In the genomic region with DNA sequence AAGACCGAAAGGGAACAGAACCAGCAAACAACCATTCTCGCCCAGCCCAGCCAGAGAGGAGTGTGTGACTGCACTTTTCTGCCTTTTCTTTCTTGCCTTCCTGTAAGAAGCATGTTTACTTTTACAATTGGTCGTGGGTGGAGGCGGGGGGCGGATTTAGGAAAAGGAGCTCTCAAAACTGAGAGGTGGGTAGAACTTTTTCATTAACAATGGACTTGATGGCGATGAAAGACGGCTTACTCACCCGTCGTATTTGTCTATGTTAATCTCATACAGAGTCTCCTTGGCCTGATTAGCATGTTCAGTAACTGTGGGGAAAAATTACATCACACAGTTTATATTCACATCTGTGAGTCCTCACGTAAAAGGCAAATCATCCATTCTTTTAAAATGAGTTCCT, we compare ENCODE assay signal across 26 cellular contexts. TPM values are rescaled to one million over a fixed set of nuclear protein-coding genes. Genes with fewer than 3 reads are reported as not detected.
DNase-seq lines count a peak whose midpoint lies in the region; ATAC-seq, FAIRE-seq and TF ChIP-seq lines count a peak whose summit lies in the region.
"Had no signal": no experiment of that assay in that cellular context is flagged by ENCODE, and none has a peak within 500 bp of the region (broad histone marks: within the 10 kb centered on the region; RNA-seq: fewer than 3 reads in every experiment).

No MANE protein-coding gene starts in this region.

- no peaks in the 10 kb centered on the region for H3K27me3 ChIP-seq in mesendoderm (ENCODE audit: insufficient read depth, low read length, poor library complexity)
- H3K27me3 ChIP-seq: dorsolateral prefrontal cortex, pancreas had no signal

- TF ChIP-seq POLR2A in GM12891 (IDR thresholded peaks at IDR 0.05; ENCODE audit: low read depth, low read length): no peak

- H3K23ac ChIP-seq in mesendoderm (ENCODE audit: low read length): no peak overlapping the region

- no peaks in the 10 kb centered on the region for H3K27me3 Mint-ChIP-seq in WTC11 (ENCODE audit: low read depth)

- no peak overlapping the region for H3K4me3 Mint-ChIP-seq in WTC11
- H3K4me3 Mint-ChIP-seq: natural killer cell had no signal

- H3K4me1 ChIP-seq in mesendoderm (ENCODE audit: control insufficient read depth, low read depth, low read length): no peaks in the 10 kb centered on the region

- no peaks in the 10 kb centered on the region for H3K9me3 Mint-ChIP-seq in WTC11
- H3K9me3 Mint-ChIP-seq: natural killer cell had no signal

- H3K9ac ChIP-seq in mesendoderm (ENCODE audit: low read length): no peak overlapping the region

- H3K4ac ChIP-seq in mesendoderm (ENCODE audit: low read depth, low read length): no peak overlapping the region

- H3K4me2 ChIP-seq in mesendoderm (ENCODE audit: low read length): no peak overlapping the region

- H3K18ac ChIP-seq in mesendoderm (ENCODE audit: low read length): no peak overlapping the region

- H4K5ac ChIP-seq in mesendoderm (ENCODE audit: low read length): no peak overlapping the region

- TF ChIP-seq CTCF in WTC11 (IDR thresholded peaks at IDR 0.05): no peak

- ATAC-seq in WTC11: no peak
- ATAC-seq: HCT116, left ventricle myocardium superior, natural killer cell, pancreas, right cardiac atrium, Right ventricle myocardium inferior had no signal

- H2AK5ac ChIP-seq in mesendoderm (ENCODE audit: low read length): no peak overlapping the region

- H2BK5ac ChIP-seq in mesendoderm (ENCODE audit: low read length): no peak overlapping the region

- peak; percentile 29 for DNase-seq in activated naive CD4-positive, alpha-beta T cell treated with Interleukin-2 at 50 U/mL for 16 hours
- no peak for DNase-seq in activated naive CD4-positive, alpha-beta T cell treated with anti-CD3 and anti-CD28 coated beads, Interleukin-2, amount 50 U/mL, for 16 hours
- DNase-seq in GM12891 (ENCODE audit: insufficient read length, low spot score) (no peak), WTC11 (ENCODE audit: low spot score) (no peak), mesendoderm (peak; percentile 5), islet precursor cell (no peak), activated gamma-delta T cell treated with Interleukin-2 at 50 U/mL for 16 hours (no peak), NCI-H2107 (lab: John Stamatoyannopoulos, UW) (no peak)
- DNase-seq: amniotic stem cell; central memory CD4-positive, alpha-beta T cell; dorsolateral prefrontal cortex; erythroblast; foreskin melanocyte; left ventricle myocardium superior; midbrain; MV-4-11; natural killer cell; NCI-H1694; NCI-H774; OCI-M1; pancreas; right cardiac atrium; stimulated activated CD4-positive, alpha-beta T cell treated with anti-CD3 and anti-CD28 coated beads, Interleukin-12 subunit alpha, Interleukin-12 subunit beta, amount 100 ng/mL, for 4 hours had no signal

- H3K27ac Mint-ChIP-seq in WTC11: peak overlapping the region; percentile 18; the same call in 1 of the 2 replicates
- H3K27ac Mint-ChIP-seq: natural killer cell had no signal

- peaks cover 4% of the 10 kb centered on the region for H3K36me3 ChIP-seq in mesendoderm (ENCODE audit: control insufficient read depth, insufficient read depth, low read length)

- no peaks in the 10 kb centered on the region for H3K79me1 ChIP-seq in mesendoderm (ENCODE audit: low read length)

- H4K8ac ChIP-seq in mesendoderm (ENCODE audit: low read depth, low read length): no peak overlapping the region

- peaks cover 58% of the 10 kb centered on the region for H3K36me3 Mint-ChIP-seq in WTC11

- no peak overlapping the region for H3K27ac ChIP-seq in mesendoderm (ENCODE audit: low read depth, low read length)
- H3K27ac ChIP-seq: C4-2B, dorsolateral prefrontal cortex, pancreas had no signal

- no peaks in the 10 kb centered on the region for H3K79me2 ChIP-seq in mesendoderm (ENCODE audit: control insufficient read depth, insufficient read depth, low read length)

- no peak overlapping the region for H3K56ac ChIP-seq in mesendoderm (ENCODE audit: low read length)

- H3K4me3 ChIP-seq in mesendoderm (ENCODE audit: low read length): no peak overlapping the region
- H3K4me3 ChIP-seq: dorsolateral prefrontal cortex, pancreas had no signal

- POLR2A ChIA-PET in WTC11 (lab: Charles Lee): no interaction called here

- peak; percentile 5 for FAIRE-seq in GM12891 (lab: Jason Lieb, UNC)
- FAIRE-seq: pancreas had no signal

- no peak overlapping the region for H2BK15ac ChIP-seq in mesendoderm (replicated peaks; ENCODE audit: low read depth)

- CTCF ChIA-PET in WTC11 (lab: Charles Lee): no interaction called here

- WGBS in mesendoderm (ENCODE audit: extremely low coverage, insufficient coverage, low lambda C conversion rate): no CpG with 5 or more reads among the region's 10 CpGs

- H2BK120ac ChIP-seq in mesendoderm (ENCODE audit: low read depth, low read length): no peak overlapping the region

- H3K4me1 Mint-ChIP-seq in WTC11: no peaks in the 10 kb centered on the region
- H3K4me1 Mint-ChIP-seq: natural killer cell had no signal

TF ChIP-seq in GM12891, 5 proteins besides CTCF, POLR2A, EP300 and RAD21:
- TF ChIP-seq POU2F2 (IDR thresholded peaks at IDR 0.05; ENCODE audit: low read depth, low read length): no peak
- TF ChIP-seq TAF1 (IDR thresholded peaks at IDR 0.05; ENCODE audit: low read depth, low read length): no peak
- no peak for TF ChIP-seq POLR2AphosphoS5 (IDR thresholded peaks at IDR 0.05; ENCODE audit: low read depth, low read length)
- no peak for TF ChIP-seq PAX5 (IDR thresholded peaks at IDR 0.05; ENCODE audit: insufficient read depth, low read length, severe bottlenecking)
- no peak for TF ChIP-seq SPI1 (IDR thresholded peaks at IDR 0.05; ENCODE audit: low read depth, low read length)

TF ChIP-seq in WTC11, 78 proteins besides CTCF, POLR2A, EP300 and RAD21:
- TF ChIP-seq FOXP4 (CRISPR knock-in tag; IDR thresholded peaks at IDR 0.05) (no peak), TP53 (CRISPR knock-in tag; IDR thresholded peaks at IDR 0.05) (no peak), ZNF317 (CRISPR knock-in tag; IDR thresholded peaks at IDR 0.05; ENCODE audit: borderline replicate concordance, low read depth) (no peak), CREB1 (CRISPR knock-in tag; IDR thresholded peaks at IDR 0.05) (no peak), MXD4 (CRISPR knock-in tag; IDR thresholded peaks at IDR 0.05; ENCODE audit: borderline replicate concordance) (no peak), HMGXB4 (CRISPR knock-in tag; IDR thresholded peaks at IDR 0.05) (no peak)

RNA-seq across cellular contexts. Expression of gene CERK, which starts 27.2 kb away (rescaled TPM):
- polyA plus RNA-seq in GM12891 (2012; ENCODE audit: low read depth, missing spikeins): 19.5 TPM
- total RNA-seq in WTC11 (2021): 45.6 to 50.2 TPM (median 49.7 TPM) in 3 replicates
- 26.7 TPM for polyA plus RNA-seq in mesendoderm (2013, experiment 1 of 2)
- polyA plus RNA-seq in mesendoderm (2013, experiment 2 of 2): 26.7 TPM

RNA-seq across cellular contexts. Expression of gene TBC1D22A, which starts 51.6 kb away (rescaled TPM):
- 41.0 TPM for polyA plus RNA-seq in GM12891 (2012; ENCODE audit: low read depth, missing spikeins)
- total RNA-seq in WTC11 (2021): 18.1 to 21.0 TPM (median 19.1 TPM) in 3 replicates
- polyA plus RNA-seq in mesendoderm (2013, experiment 1 of 2): 11.9 TPM
- polyA plus RNA-seq in mesendoderm (2013, experiment 2 of 2): 11.3 TPM

Comparison
In these comparisons a context has a peak if more than half of its experiments do, and no peak if none do; other contexts are left out.
1. DNase-seq: peak in activated naive CD4-positive, alpha-beta T cell treated with Interleukin-2 at 50 U/mL for 16 hours (single experiment) and mesendoderm (single experiment); none in activated naive CD4-positive, alpha-beta T cell treated with anti-CD3 and anti-CD28 coated beads, Interleukin-2, amount 50 U/mL, for 16 hours (single experiment), GM12891 (single experiment), WTC11 (single experiment), islet precursor cell (single experiment), activated gamma-delta T cell treated with Interleukin-2 at 50 U/mL for 16 hours (single experiment) and NCI-H2107 (single experiment).